ENCODE assay signal across 8 cellular contexts in genomic region chr6:41922154-41922553, GRCh38. TPM values are rescaled to one million over a fixed set of nuclear protein-coding genes. Genes with fewer than 3 reads are reported as not detected.
DNase-seq lines count a peak whose midpoint lies in the region; ATAC-seq and TF ChIP-seq lines count a peak whose summit lies in the region.

No MANE protein-coding gene starts in this region.

- CTCF ChIA-PET in A673 (lab: Charles Lee), result no interaction called here

- no peak for TF ChIP-seq POLR2A in breast epithelium (IDR thresholded peaks at IDR 0.05)

- POLR2A ChIA-PET in A673 (lab: Charles Lee; ENCODE audit: low non-redundant PET), result no interaction called here

- peaks cover 9% of the 10 kb centered on the region for H3K4me1 ChIP-seq in A673 (ENCODE audit: insufficient read depth, low read length, poor library complexity, severe bottlenecking)
- peaks cover 12% of the 10 kb centered on the region; the same call in 1 of the 2 replicates for H3K4me1 ChIP-seq in HUES6 (ENCODE audit: control insufficient read depth, insufficient read depth, low read length)
- H3K4me1 ChIP-seq in breast epithelium, result peaks cover 6 to 11% of the 10 kb centered on the region in 2 donors
- peaks cover 22% of the 10 kb centered on the region for H3K4me1 ChIP-seq in mucosa of descending colon (ENCODE audit: low read depth)

- H3K36me3 ChIP-seq in A673 (ENCODE audit: insufficient read depth, low read length, poor library complexity, severe bottlenecking), result peaks cover 26% of the 10 kb centered on the region
- H3K36me3 ChIP-seq in HUES6 (ENCODE audit: control insufficient read depth, insufficient read depth, low read length), result peaks cover 38% of the 10 kb centered on the region
- no peaks in the 10 kb centered on the region for H3K36me3 ChIP-seq in breast epithelium
- no peaks in the 10 kb centered on the region for H3K36me3 ChIP-seq in mucosa of descending colon (ENCODE audit: low read depth)

- BruUV-seq in A673 (replicated peaks; lab: Mats Ljungman, UMichigan), result no TSS peak

- H3K4me3 ChIP-seq in A673 (ENCODE audit: low read depth, low read length, poor library complexity, severe bottlenecking) (peak overlapping the region; percentile 66), HUES6 (ENCODE audit: low read depth, low read length) (peak overlapping the region; percentile 75), breast epithelium (peak overlapping the region; percentile 75 to 88 (median 86)), mucosa of descending colon (peak overlapping the region; percentile 67)

- ATAC-seq in mucosa of descending colon, result no peak
- ATAC-seq in GM18870 (IDR thresholded peaks at IDR 0.05; ENCODE audit: unreplicated experiment), result no peak
- ATAC-seq in GM18519 (IDR thresholded peaks at IDR 0.05; ENCODE audit: low FRiP score, unreplicated experiment), result no peak

- peak overlapping the region; percentile 86 for H3K9ac ChIP-seq in HUES6 (ENCODE audit: low read length)

- H3K9me3 ChIP-seq in A673 (ENCODE audit: low read depth, low read length, poor library complexity, severe bottlenecking), result no peaks in the 10 kb centered on the region
- H3K9me3 ChIP-seq in HUES6 (ENCODE audit: control insufficient read depth, insufficient read depth, low read depth, low read length), result no peaks in the 10 kb centered on the region
- no peaks in the 10 kb centered on the region for H3K9me3 ChIP-seq in breast epithelium
- H3K9me3 ChIP-seq in mucosa of descending colon, result no peaks in the 10 kb centered on the region

- TF ChIP-seq CTCF in A673 (conservative IDR thresholded peaks at IDR 0.05; ENCODE audit: low read depth, low read length) (no peak), breast epithelium (IDR thresholded peaks at IDR 0.05) (no peak), mucosa of descending colon (IDR thresholded peaks at IDR 0.05) (no peak)

- H3K27ac ChIP-seq in A673 (ENCODE audit: low read depth, low read length, poor library complexity, severe bottlenecking) (peak overlapping the region; percentile 99), HUES6 (ENCODE audit: low read depth, low read length) (peak overlapping the region; percentile 82; the same call in 1 of the 2 replicates), breast epithelium (no peak overlapping the region)

- no peak for DNase-seq in A673 (ENCODE audit: low spot score)
- no peak for DNase-seq in breast epithelium (ENCODE audit: low spot score in 2 of 2)
- DNase-seq in mucosa of descending colon, result no peak
- DNase-seq in COLO668 (lab: John Stamatoyannopoulos, UW; ENCODE audit: unreplicated experiment), result no peak
- DNase-seq in NCI-H524 (lab: John Stamatoyannopoulos, UW), result no peak

- H3K27me3 ChIP-seq in A673 (replicated peaks; ENCODE audit: insufficient read depth, low read depth, low read length, poor library complexity) (no peaks in the 10 kb centered on the region), HUES6 (ENCODE audit: control insufficient read depth, insufficient read depth, low read length) (no peaks in the 10 kb centered on the region), breast epithelium (no peaks in the 10 kb centered on the region)

- intact Hi-C loops in A673 (cut with micrococcal nuclease; ENCODE audit: unreplicated experiment), result no loop called here
- intact Hi-C loops in breast epithelium (cut with DNase I; ENCODE audit: low total_unique reads), result loop anchor here (5.0 to 10.0 kb wide), 2 partner anchors 123 to 375 kb away; partner anchors contain the start of gene FOXP4
- intact Hi-C loops in mucosa of descending colon (cut with DNase I, micrococcal nuclease), result loop anchor here (10.0 kb wide), 1 partner anchor 127 kb away; no protein-coding TSS in a partner anchor

RNA-seq across cellular contexts. Expression of gene BYSL, which starts 0.9 kb away (rescaled TPM):
- total RNA-seq in A673 (2021), result 76.5 and 89.7 TPM in 2 replicates
- 1 to 10 TPM; 7.7 to 8.8 (median 8.6) TPM for total RNA-seq in breast epithelium
- 10 to 100 TPM in 2 of 3 donors, 1 to 10 TPM in 1; 7.5 to 10.5 (median 10.2) TPM for total RNA-seq in mucosa of descending colon

RNA-seq across cellular contexts. Expression of gene MED20, which starts 1.2 kb away (rescaled TPM):
- total RNA-seq in A673 (2021) (31.8 and 39.0 TPM in 2 replicates), breast epithelium (10 to 100 TPM in 1 of 3 donors, 1 to 10 TPM in 2; 9.8 to 16.5 (median 9.8) TPM), mucosa of descending colon (10 to 100 TPM; 15.5 to 21.2 (median 18.6) TPM)

RNA-seq across cellular contexts. Expression of gene CCND3, which starts 19.5 kb away (rescaled TPM):
- total RNA-seq in A673 (2021), result 31.9 and 39.9 TPM in 2 replicates
- total RNA-seq in breast epithelium, result 100 to 1,000 TPM; 115 to 297 (median 148) TPM
- total RNA-seq in mucosa of descending colon, result 10 to 100 TPM; 51.2 to 69.1 (median 60.0) TPM

RNA-seq across cellular contexts. Expression of gene USP49, which starts 27.0 kb away (rescaled TPM):
- total RNA-seq in A673 (2021), result 10.5 and 13.0 TPM in 2 replicates
- 1 to 10 TPM; 3.4 to 4.9 (median 4.7) TPM for total RNA-seq in breast epithelium
- total RNA-seq in mucosa of descending colon, result 1 to 10 TPM; 2.8 to 3.7 (median 3.2) TPM

Comparison
In these comparisons a context has a peak if more than half of its experiments do, and no peak if none do; other contexts are left out.
1. H3K27ac ChIP-seq: peak in A673 (single experiment) and HUES6 (single experiment); none in breast epithelium (0 of 2).
2. Peak in every context shown above with its lines, with median percentiles within 50 percentile points of each other: H3K4me3 ChIP-seq.